16 cellular contexts compared by ENCODE assay signal in the genomic region with DNA sequence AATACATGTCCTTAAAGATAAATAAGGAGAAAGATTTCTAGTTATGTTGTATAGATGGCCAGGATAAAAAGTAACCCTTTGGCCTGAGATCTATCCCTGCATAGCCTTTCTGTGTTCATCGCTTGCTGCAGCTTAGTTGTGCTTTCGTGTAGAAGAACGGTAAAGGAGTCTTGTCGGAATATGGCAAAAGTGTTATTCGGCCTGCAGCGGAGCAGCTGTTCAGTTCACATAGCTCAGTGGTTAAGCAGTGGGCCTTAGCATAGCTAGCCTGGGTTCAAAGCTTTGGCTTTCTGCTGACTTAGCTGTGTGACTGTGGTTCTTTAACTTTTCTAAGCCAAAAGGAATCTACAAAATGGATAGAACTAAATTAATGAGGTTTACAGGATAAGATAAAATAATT.
"Had no signal": no experiment of that assay in that cellular context is flagged by ENCODE, and none has a peak within 500 bp of the region (broad histone marks: within the 10 kb centered on the region; RNA-seq: fewer than 3 reads in every experiment).

No MANE protein-coding gene starts in this region.

- H3K9me3 ChIP-seq: ascending aorta, transverse colon, vagina had no signal

- H3K4me1 Mint-ChIP-seq: central memory CD8-positive, alpha-beta T cell had no signal

- H3K27me3 ChIP-seq: ascending aorta, brain microvascular endothelial cell, transverse colon, vagina had no signal

- ATAC-seq: activated naive CD4-positive, alpha-beta T cell treated with anti-CD3 and anti-CD28 coated beads, Interleukin-2, amount 50 U/mL, for 72 hours; esophagus mucosa had no signal

- H3K36me3 ChIP-seq: brain microvascular endothelial cell, transverse colon had no signal

- DNase-seq: activated CD4-positive, alpha-beta memory T cell treated with anti-CD3 and anti-CD28 coated beads for 36 hours; activated CD4-positive, alpha-beta T cell treated with anti-CD3 and anti-CD28 coated beads for 48 hours; activated gamma-delta T cell; brain microvascular endothelial cell; effector memory CD4-positive, alpha-beta T cell; hypothalamus; naive B cell; stimulated activated CD4-positive, alpha-beta T cell treated with anti-CD3 and anti-CD28 coated beads, Interleukin-1b, Interleukin-23, amount 100 ng/mL, for 48 hours; transverse colon had no signal

- H3K4me3 Mint-ChIP-seq: activated CD4-positive, alpha-beta memory T cell treated with anti-CD3 and anti-CD28 coated beads for 36 hours; central memory CD8-positive, alpha-beta T cell; memory B cell; naive B cell had no signal

- H3K27ac Mint-ChIP-seq: activated CD4-positive, alpha-beta memory T cell treated with anti-CD3 and anti-CD28 coated beads for 36 hours; memory B cell; progenitor cell of endocrine pancreas had no signal

- H3K4me1 ChIP-seq: ascending aorta, transverse colon, vagina had no signal

- H3K9me3 Mint-ChIP-seq: activated CD4-positive, alpha-beta memory T cell treated with anti-CD3 and anti-CD28 coated beads for 36 hours; activated naive CD4-positive, alpha-beta T cell treated with anti-CD3 and anti-CD28 coated beads, Interleukin-2, amount 50 U/mL, for 72 hours; central memory CD8-positive, alpha-beta T cell; memory B cell; naive B cell had no signal

- H3K27ac ChIP-seq: ascending aorta, brain microvascular endothelial cell, transverse colon, vagina had no signal

- H3K4me3 ChIP-seq: ascending aorta, transverse colon, vagina had no signal

- H3K27me3 Mint-ChIP-seq: activated CD4-positive, alpha-beta memory T cell treated with anti-CD3 and anti-CD28 coated beads for 36 hours; central memory CD8-positive, alpha-beta T cell; memory B cell; naive B cell; progenitor cell of endocrine pancreas had no signal
